13 cellular contexts compared by ENCODE assay signal in genomic region chr17:15947331-15947730, GRCh38. TPM values are rescaled to one million over a fixed set of nuclear protein-coding genes. Genes with fewer than 3 reads are reported as not detected.
DNase-seq lines count a peak whose midpoint lies in the region; ATAC-seq and TF ChIP-seq lines count a peak whose summit lies in the region.
"Had no signal": no experiment of that assay in that cellular context is flagged by ENCODE, and none has a peak within 500 bp of the region (broad histone marks: within the 10 kb centered on the region; RNA-seq: fewer than 3 reads in every experiment).

No MANE protein-coding gene starts in this region.

- H2BK15ac ChIP-seq in neuronal stem cell (ENCODE audit: low read length): no peak overlapping the region

- TF ChIP-seq CTCF in CD14-positive monocyte (IDR thresholded peaks at IDR 0.05): no peak
- TF ChIP-seq CTCF in progenitor cell of endocrine pancreas (IDR thresholded peaks at IDR 0.05; ENCODE audit: unreplicated experiment): no peak

- peak overlapping the region in 6 of 7 donors; percentile 25 to 58 (median 38) for H3K27ac Mint-ChIP-seq in CD14-positive monocyte
- H3K27ac Mint-ChIP-seq in progenitor cell of endocrine pancreas: no peak overlapping the region
- H3K27ac Mint-ChIP-seq: activated T-helper 1 cell treated with anti-CD3 and anti-CD28 coated beads, Interleukin-12 subunit alpha, Interleukin-12 subunit beta, Interleukin-2, Interleukin-4 antibody, amounts not matched to agents 30 ng/mL and 10 ng/mL and 1 ng/mL, durations not matched to agents 14 hours and 24 hours and 36 hours; CD8-positive, alpha-beta T cell had no signal

- no peak overlapping the region for H2AK5ac ChIP-seq in neuronal stem cell (ENCODE audit: low read depth, low read length)

- H4K8ac ChIP-seq in neuronal stem cell (ENCODE audit: low read depth, low read length): no peak overlapping the region

- H3K18ac ChIP-seq in neuronal stem cell (ENCODE audit: low read length): peak overlapping the region; percentile 8

- peaks cover 19 to 33% of the 10 kb centered on the region in 2 donors for H3K36me3 Mint-ChIP-seq in CD14-positive monocyte
- no peaks in the 10 kb centered on the region for H3K36me3 Mint-ChIP-seq in progenitor cell of endocrine pancreas (ENCODE audit: insufficient read depth)
- H3K36me3 Mint-ChIP-seq: CD8-positive, alpha-beta T cell had no signal

- no peak overlapping the region for H3K27ac ChIP-seq in neuronal stem cell (replicated peaks; ENCODE audit: low read length)
- H3K27ac ChIP-seq: thoracic aorta had no signal

- no peak overlapping the region for H3K23ac ChIP-seq in neuronal stem cell (ENCODE audit: low read depth, low read length, poor library complexity)

- peak; percentile 77 for ATAC-seq in esophagus mucosa
- ATAC-seq: CD8-positive, alpha-beta T cell had no signal

- peaks cover 45% of the 10 kb centered on the region for H3K4me1 Mint-ChIP-seq in CD14-positive monocyte
- peaks cover 5% of the 10 kb centered on the region for H3K4me1 Mint-ChIP-seq in progenitor cell of endocrine pancreas (ENCODE audit: low read depth)

- no peak overlapping the region for H3K14ac ChIP-seq in neuronal stem cell (ENCODE audit: low read length)

- H2BK120ac ChIP-seq in neuronal stem cell (ENCODE audit: low read depth, low read length): no peak overlapping the region

- H3K27me3 ChIP-seq in neuronal stem cell (ENCODE audit: control insufficient read depth in 3 of 3, insufficient read depth in 3 of 3, low read depth in 1 of 3, low read length in 3 of 3): peaks cover 4 to 55% (median 38%) of the 10 kb centered on the region in 3 experiments

- no peak overlapping the region for H4K91ac ChIP-seq in neuronal stem cell (ENCODE audit: low read depth, low read length, poor library complexity)

- H3K4me3 Mint-ChIP-seq in CD14-positive monocyte (peak overlapping the region; percentile 27 to 56), progenitor cell of endocrine pancreas (ENCODE audit: low read depth) (no peak overlapping the region)
- H3K4me3 Mint-ChIP-seq: activated T-helper 1 cell treated with anti-CD3 and anti-CD28 coated beads, Interleukin-12 subunit alpha, Interleukin-12 subunit beta, Interleukin-2, Interleukin-4 antibody, amounts not matched to agents 30 ng/mL and 10 ng/mL and 1 ng/mL, durations not matched to agents 14 hours and 24 hours and 36 hours; CD8-positive, alpha-beta T cell had no signal

- H2AFZ ChIP-seq in neuronal stem cell (ENCODE audit: low read length): no peak overlapping the region

- H3K9me3 ChIP-seq in neuronal stem cell (replicated peaks in 1 of 2; ENCODE audit: control insufficient read depth in 2 of 2, insufficient read depth in 1 of 2, low read depth in 1 of 2, low read length in 2 of 2): peaks cover 2 to 3% of the 10 kb centered on the region in 2 donors
- H3K9me3 ChIP-seq: thoracic aorta had no signal

- intact Hi-C loops in CD14-positive monocyte (cut with micrococcal nuclease): loop anchor here in 1 of 2 donors (5.0 kb wide), 1 partner anchor 50 kb away; the partner anchor contains the start of genes TTC19 and ZSWIM7

- no peak overlapping the region for H3K4me3 ChIP-seq in neuronal stem cell (ENCODE audit: low read length in 2 of 2)
- H3K4me3 ChIP-seq: thoracic aorta had no signal

- H3K4me2 ChIP-seq in neuronal stem cell (ENCODE audit: insufficient read depth, low read length, poor library complexity, severe bottlenecking): no peak overlapping the region

- no peaks in the 10 kb centered on the region for H3K79me1 ChIP-seq in neuronal stem cell (ENCODE audit: low read depth, low read length)

- H2BK5ac ChIP-seq in neuronal stem cell (ENCODE audit: low read length): no peak overlapping the region

- no CpG with 5 or more reads among the region's 3 CpGs for WGBS in neuronal stem cell (ENCODE audit: extremely low coverage in 2 of 2, insufficient read length in 2 of 2, insufficient replicate concordance in 1 of 2), 2 donors

- peaks cover under 1 to 4% (median 3%) of the 10 kb centered on the region in 7 donors for H3K9me3 Mint-ChIP-seq in CD14-positive monocyte
- H3K9me3 Mint-ChIP-seq in progenitor cell of endocrine pancreas (ENCODE audit: low read depth): no peaks in the 10 kb centered on the region
- H3K9me3 Mint-ChIP-seq: activated T-helper 1 cell treated with anti-CD3 and anti-CD28 coated beads, Interleukin-12 subunit alpha, Interleukin-12 subunit beta, Interleukin-2, Interleukin-4 antibody, amounts not matched to agents 30 ng/mL and 10 ng/mL and 1 ng/mL, durations not matched to agents 14 hours and 24 hours and 36 hours; CD8-positive, alpha-beta T cell had no signal

- no peak overlapping the region for H2BK12ac ChIP-seq in neuronal stem cell (ENCODE audit: low read length)

- no peak overlapping the region for H3K9ac ChIP-seq in neuronal stem cell (ENCODE audit: low read depth, low read length, poor library complexity)

- DNase-seq in CD14-positive monocyte (ENCODE audit: low spot score) (no peak), RPMI7951 (ENCODE audit: low read depth) (peak; percentile 39), neuronal stem cell (ENCODE audit: low spot score) (no peak), NCI-H2107 treated with DMSO at 0.1 percent for 48 hours (lab: John Stamatoyannopoulos, UW; ENCODE audit: unreplicated experiment) (no peak), NCI-H524 (lab: John Stamatoyannopoulos, UW) (no peak), progenitor cell of endocrine pancreas (ENCODE audit: low spot score, unreplicated experiment) (no peak)
- DNase-seq in stimulated activated CD4-positive, alpha-beta T cell treated with anti-CD3 and anti-CD28 coated beads, Interleukin-12 subunit alpha, Interleukin-12 subunit beta, amount 100 ng/mL, for 4 hours: no peak
- DNase-seq: CD8-positive, alpha-beta T cell; cerebellar nuclear complex; NCI-H510A had no signal

- H3K4ac ChIP-seq in neuronal stem cell (ENCODE audit: low read length): no peak overlapping the region

- peaks cover 0 to 5% of the 10 kb centered on the region in 2 donors for H3K4me1 ChIP-seq in neuronal stem cell (ENCODE audit: control insufficient read depth in 2 of 2, insufficient read depth in 1 of 2, low read depth in 1 of 2, low read length in 2 of 2)

- peaks cover 1 to 18% (median 4%) of the 10 kb centered on the region in 3 donors for H3K27me3 Mint-ChIP-seq in CD14-positive monocyte (ENCODE audit: low read depth in 3 of 3)
- H3K27me3 Mint-ChIP-seq in progenitor cell of endocrine pancreas: peaks cover 57% of the 10 kb centered on the region

- no peaks in the 10 kb centered on the region for H3K36me3 ChIP-seq in neuronal stem cell (replicated peaks in 1 of 2; ENCODE audit: control insufficient read depth in 2 of 2, insufficient read depth in 2 of 2, low read length in 2 of 2)
- H3K36me3 ChIP-seq: thoracic aorta had no signal

RNA-seq across cellular contexts. Expression of gene ADORA2B, which starts 2.4 kb away (rescaled TPM):
- 1 to 10 TPM; 4.4 to 6.4 TPM for polyA plus RNA-seq in CD14-positive monocyte
- total RNA-seq in RPMI7951 (2014; rRNA removed; shearing (Covaris generic)): 14.4 and 18.0 TPM in 2 replicates
- 13.1 TPM for total RNA-seq in esophagus mucosa
- 1.7 TPM for polyA plus RNA-seq in neuronal stem cell (2013, experiment 1 of 2)
- 1.5 TPM for polyA plus RNA-seq in neuronal stem cell (2013, experiment 2 of 2)
- 0.48 and 0.67 TPM in 2 replicates for total RNA-seq in progenitor cell of endocrine pancreas
- total RNA-seq: CD8-positive, alpha-beta T cell had no signal

RNA-seq across cellular contexts. Expression of gene ZSWIM7, which starts 52.2 kb away (rescaled TPM):
- 10 to 100 TPM; 67.1 to 70.1 TPM for polyA plus RNA-seq in CD14-positive monocyte
- 23.0 and 27.2 TPM in 2 replicates for total RNA-seq in RPMI7951 (2014; rRNA removed; shearing (Covaris generic))
- total RNA-seq in esophagus mucosa: 6.8 TPM
- 39.8 TPM for polyA plus RNA-seq in neuronal stem cell (2013, experiment 1 of 2)
- 40.3 TPM for polyA plus RNA-seq in neuronal stem cell (2013, experiment 2 of 2)
- 27.9 and 35.4 TPM in 2 replicates for total RNA-seq in progenitor cell of endocrine pancreas

RNA-seq across cellular contexts. Expression of gene TTC19, which starts 52.3 kb away (rescaled TPM):
- polyA plus RNA-seq in CD14-positive monocyte: 10 to 100 TPM; 20.6 to 22.2 TPM
- 17.7 and 19.8 TPM in 2 replicates for total RNA-seq in RPMI7951 (2014; rRNA removed; shearing (Covaris generic))
- total RNA-seq in esophagus mucosa (20.4 TPM), progenitor cell of endocrine pancreas (42.2 and 42.5 TPM in 2 replicates)
- 25.3 TPM for polyA plus RNA-seq in neuronal stem cell (2013, experiment 1 of 2)
- 25.3 TPM for polyA plus RNA-seq in neuronal stem cell (2013, experiment 2 of 2)
